In the genomic region with DNA sequence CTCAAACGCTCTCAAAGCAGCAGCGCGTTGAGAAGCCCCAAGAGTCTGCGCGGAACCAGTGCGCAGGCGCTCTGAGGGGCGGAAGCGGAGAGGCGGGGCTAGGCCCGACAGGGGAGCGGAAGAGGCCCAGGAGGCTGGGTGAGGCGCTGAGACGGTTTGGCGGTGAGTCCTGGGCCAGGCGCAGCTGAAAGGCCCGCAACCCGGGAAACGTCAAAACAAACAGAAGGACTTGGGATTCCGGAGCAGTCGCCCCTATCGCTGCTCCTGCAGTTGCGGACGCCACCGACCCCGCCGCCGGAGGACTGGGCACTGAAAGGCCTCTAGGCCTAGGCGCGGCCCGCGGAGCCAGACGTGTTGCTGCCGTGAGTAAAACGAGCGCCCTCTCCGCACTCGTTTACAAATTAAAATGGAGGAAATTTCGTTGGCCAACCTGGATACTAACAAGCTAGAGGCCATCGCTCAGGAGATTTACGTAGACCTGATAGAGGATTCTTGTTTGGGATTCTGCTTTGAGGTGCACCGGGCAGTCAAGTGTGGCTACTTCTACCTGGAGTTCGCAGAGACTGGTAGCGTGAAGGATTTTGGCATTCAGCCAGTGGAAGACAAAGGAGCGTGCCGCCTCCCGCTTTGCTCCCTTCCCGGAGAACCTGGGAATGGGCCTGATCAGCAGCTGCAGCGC, we compare ENCODE assay signal across 1 cellular context.
A peak's percentile ranks its signal among the peaks of the same experiment; 100 is the strongest.
TF ChIP-seq lines count a peak whose summit lies in the region.

A gene with protein sequence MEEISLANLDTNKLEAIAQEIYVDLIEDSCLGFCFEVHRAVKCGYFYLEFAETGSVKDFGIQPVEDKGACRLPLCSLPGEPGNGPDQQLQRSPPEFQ (plus strand): TSS at position 129 of the 679 bp plus-strand sequence. CDS start 278 bp downstream, at position 407.

TF ChIP-seq in HepG2, 621 proteins besides CTCF, POLR2A, EP300 and RAD21 (continued from another document and continues in another):
- TF ChIP-seq, protein P1, sequence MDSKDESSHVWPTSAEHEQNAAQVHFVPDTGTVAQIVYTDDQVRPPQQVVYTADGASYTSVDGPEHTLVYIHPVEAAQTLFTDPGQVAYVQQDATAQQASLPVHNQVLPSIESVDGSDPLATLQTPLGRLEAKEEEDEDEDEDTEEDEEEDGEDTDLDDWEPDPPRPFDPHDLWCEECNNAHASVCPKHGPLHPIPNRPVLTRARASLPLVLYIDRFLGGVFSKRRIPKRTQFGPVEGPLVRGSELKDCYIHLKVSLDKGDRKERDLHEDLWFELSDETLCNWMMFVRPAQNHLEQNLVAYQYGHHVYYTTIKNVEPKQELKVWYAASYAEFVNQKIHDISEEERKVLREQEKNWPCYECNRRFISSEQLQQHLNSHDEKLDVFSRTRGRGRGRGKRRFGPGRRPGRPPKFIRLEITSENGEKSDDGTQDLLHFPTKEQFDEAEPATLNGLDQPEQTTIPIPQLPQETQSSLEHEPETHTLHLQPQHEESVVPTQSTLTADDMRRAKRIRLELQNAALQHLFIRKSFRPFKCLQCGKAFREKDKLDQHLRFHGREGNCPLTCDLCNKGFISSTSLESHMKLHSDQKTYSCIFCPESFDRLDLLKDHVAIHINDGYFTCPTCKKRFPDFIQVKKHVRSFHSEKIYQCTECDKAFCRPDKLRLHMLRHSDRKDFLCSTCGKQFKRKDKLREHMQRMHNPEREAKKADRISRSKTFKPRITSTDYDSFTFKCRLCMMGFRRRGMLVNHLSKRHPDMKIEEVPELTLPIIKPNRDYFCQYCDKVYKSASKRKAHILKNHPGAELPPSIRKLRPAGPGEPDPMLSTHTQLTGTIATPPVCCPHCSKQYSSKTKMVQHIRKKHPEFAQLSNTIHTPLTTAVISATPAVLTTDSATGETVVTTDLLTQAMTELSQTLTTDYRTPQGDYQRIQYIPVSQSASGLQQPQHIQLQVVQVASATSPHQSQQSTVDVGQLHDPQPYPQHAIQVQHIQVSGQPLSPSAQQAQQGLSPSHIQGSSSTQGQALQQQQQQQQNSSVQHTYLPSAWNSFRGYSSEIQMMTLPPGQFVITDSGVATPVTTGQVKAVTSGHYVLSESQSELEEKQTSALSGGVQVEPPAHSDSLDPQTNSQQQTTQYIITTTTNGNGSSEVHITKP (CRISPR knock-in tag; IDR thresholded peaks at IDR 0.05; ENCODE audit: low read depth): peak; percentile 19; the same call in 1 of the 2 replicates
- TF ChIP-seq SKI (IDR thresholded peaks at IDR 0.05; ENCODE audit: partially characterized antibody) (peak; percentile 7), TBP (CRISPR knock-in tag; IDR thresholded peaks at IDR 0.05) (no peak), ZNF780A (CRISPR knock-in tag; IDR thresholded peaks at IDR 0.05) (no peak), ZMYM3 (CRISPR knock-in tag; IDR thresholded peaks at IDR 0.05) (no peak), RXRA (CRISPR knock-in tag; IDR thresholded peaks at IDR 0.05) (peak; percentile 46; the same call in 1 of the 2 replicates), ZC3H4 (CRISPR knock-in tag; IDR thresholded peaks at IDR 0.05; ENCODE audit: borderline replicate concordance) (no peak), ZNF460 (CRISPR knock-in tag; IDR thresholded peaks at IDR 0.05; ENCODE audit: borderline replicate concordance) (peak; percentile 25; the same call in 1 of the 2 replicates), ATM (IDR thresholded peaks at IDR 0.05; ENCODE audit: borderline replicate concordance) (no peak), JUNB (CRISPR knock-in tag; IDR thresholded peaks at IDR 0.05; ENCODE audit: borderline replicate concordance) (no peak), FOXC1 (CRISPR knock-in tag; IDR thresholded peaks at IDR 0.05; ENCODE audit: borderline replicate concordance) (peak; percentile 82; the same call in 1 of the 2 replicates), ZNF331 (CRISPR knock-in tag; IDR thresholded peaks at IDR 0.05) (peak; percentile 14; the same call in 1 of the 2 replicates), TEAD3 (CRISPR knock-in tag; optimal IDR thresholded peaks at IDR 0.05; ENCODE audit: borderline replicate concordance) (no peak), ZNF737 (CRISPR knock-in tag; IDR thresholded peaks at IDR 0.05; ENCODE audit: borderline replicate concordance) (peak; percentile 97), JARID2 (CRISPR knock-in tag; IDR thresholded peaks at IDR 0.05; ENCODE audit: insufficient replicate concordance) (no peak), ZFP62 (CRISPR knock-in tag; IDR thresholded peaks at IDR 0.05) (no peak), GZF1 (CRISPR knock-in tag; IDR thresholded peaks at IDR 0.05) (0 out of 2 replicates have a peak, but pooled peaks have one; percentile 60), RFX3 (CRISPR knock-in tag; IDR thresholded peaks at IDR 0.05) (0 out of 2 replicates have a peak, but pooled peaks have one; percentile 16), ZNF720 (CRISPR knock-in tag; IDR thresholded peaks at IDR 0.05) (no peak), SRY (CRISPR knock-in tag; IDR thresholded peaks at IDR 0.05) (peak; percentile 91), ZSCAN31 (CRISPR knock-in tag; IDR thresholded peaks at IDR 0.05; ENCODE audit: low read depth) (peak; percentile 93; the same call in 1 of the 2 replicates), ZNF768 (CRISPR knock-in tag; IDR thresholded peaks at IDR 0.05) (no peak; the same call in none of the 2 replicates), PPARG (CRISPR knock-in tag; conservative IDR thresholded peaks at IDR 0.05) (no peak), KDM1A (CRISPR knock-in tag; IDR thresholded peaks at IDR 0.05) (no peak), ZNF230 (CRISPR knock-in tag; IDR thresholded peaks at IDR 0.05) (peak; percentile 70; the same call in 1 of the 2 replicates), ZBTB3 (CRISPR knock-in tag; IDR thresholded peaks at IDR 0.05; ENCODE audit: borderline replicate concordance, low read depth) (no peak), DMAP1 (CRISPR knock-in tag; IDR thresholded peaks at IDR 0.05) (peak; percentile 87; the same call in 1 of the 2 replicates), SETDB1 (CRISPR knock-in tag; IDR thresholded peaks at IDR 0.05; ENCODE audit: borderline replicate concordance) (no peak)
- TF ChIP-seq, protein P2, sequence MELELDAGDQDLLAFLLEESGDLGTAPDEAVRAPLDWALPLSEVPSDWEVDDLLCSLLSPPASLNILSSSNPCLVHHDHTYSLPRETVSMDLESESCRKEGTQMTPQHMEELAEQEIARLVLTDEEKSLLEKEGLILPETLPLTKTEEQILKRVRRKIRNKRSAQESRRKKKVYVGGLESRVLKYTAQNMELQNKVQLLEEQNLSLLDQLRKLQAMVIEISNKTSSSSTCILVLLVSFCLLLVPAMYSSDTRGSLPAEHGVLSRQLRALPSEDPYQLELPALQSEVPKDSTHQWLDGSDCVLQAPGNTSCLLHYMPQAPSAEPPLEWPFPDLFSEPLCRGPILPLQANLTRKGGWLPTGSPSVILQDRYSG (CRISPR knock-in tag; IDR thresholded peaks at IDR 0.05): no peak
- TF ChIP-seq, protein P3, sequence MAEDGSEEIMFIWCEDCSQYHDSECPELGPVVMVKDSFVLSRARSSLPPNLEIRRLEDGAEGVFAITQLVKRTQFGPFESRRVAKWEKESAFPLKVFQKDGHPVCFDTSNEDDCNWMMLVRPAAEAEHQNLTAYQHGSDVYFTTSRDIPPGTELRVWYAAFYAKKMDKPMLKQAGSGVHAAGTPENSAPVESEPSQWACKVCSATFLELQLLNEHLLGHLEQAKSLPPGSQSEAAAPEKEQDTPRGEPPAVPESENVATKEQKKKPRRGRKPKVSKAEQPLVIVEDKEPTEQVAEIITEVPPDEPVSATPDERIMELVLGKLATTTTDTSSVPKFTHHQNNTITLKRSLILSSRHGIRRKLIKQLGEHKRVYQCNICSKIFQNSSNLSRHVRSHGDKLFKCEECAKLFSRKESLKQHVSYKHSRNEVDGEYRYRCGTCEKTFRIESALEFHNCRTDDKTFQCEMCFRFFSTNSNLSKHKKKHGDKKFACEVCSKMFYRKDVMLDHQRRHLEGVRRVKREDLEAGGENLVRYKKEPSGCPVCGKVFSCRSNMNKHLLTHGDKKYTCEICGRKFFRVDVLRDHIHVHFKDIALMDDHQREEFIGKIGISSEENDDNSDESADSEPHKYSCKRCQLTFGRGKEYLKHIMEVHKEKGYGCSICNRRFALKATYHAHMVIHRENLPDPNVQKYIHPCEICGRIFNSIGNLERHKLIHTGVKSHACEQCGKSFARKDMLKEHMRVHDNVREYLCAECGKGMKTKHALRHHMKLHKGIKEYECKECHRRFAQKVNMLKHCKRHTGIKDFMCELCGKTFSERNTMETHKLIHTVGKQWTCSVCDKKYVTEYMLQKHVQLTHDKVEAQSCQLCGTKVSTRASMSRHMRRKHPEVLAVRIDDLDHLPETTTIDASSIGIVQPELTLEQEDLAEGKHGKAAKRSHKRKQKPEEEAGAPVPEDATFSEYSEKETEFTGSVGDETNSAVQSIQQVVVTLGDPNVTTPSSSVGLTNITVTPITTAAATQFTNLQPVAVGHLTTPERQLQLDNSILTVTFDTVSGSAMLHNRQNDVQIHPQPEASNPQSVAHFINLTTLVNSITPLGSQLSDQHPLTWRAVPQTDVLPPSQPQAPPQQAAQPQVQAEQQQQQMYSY (CRISPR knock-in tag; IDR thresholded peaks at IDR 0.05): no peak
- TF ChIP-seq, protein P4, sequence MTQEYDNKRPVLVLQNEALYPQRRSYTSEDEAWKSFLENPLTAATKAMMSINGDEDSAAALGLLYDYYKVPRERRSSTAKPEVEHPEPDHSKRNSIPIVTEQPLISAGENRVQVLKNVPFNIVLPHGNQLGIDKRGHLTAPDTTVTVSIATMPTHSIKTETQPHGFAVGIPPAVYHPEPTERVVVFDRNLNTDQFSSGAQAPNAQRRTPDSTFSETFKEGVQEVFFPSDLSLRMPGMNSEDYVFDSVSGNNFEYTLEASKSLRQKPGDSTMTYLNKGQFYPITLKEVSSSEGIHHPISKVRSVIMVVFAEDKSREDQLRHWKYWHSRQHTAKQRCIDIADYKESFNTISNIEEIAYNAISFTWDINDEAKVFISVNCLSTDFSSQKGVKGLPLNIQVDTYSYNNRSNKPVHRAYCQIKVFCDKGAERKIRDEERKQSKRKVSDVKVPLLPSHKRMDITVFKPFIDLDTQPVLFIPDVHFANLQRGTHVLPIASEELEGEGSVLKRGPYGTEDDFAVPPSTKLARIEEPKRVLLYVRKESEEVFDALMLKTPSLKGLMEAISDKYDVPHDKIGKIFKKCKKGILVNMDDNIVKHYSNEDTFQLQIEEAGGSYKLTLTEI (CRISPR knock-in tag; conservative IDR thresholded peaks at IDR 0.05): no peak
- TF ChIP-seq, protein P5, sequence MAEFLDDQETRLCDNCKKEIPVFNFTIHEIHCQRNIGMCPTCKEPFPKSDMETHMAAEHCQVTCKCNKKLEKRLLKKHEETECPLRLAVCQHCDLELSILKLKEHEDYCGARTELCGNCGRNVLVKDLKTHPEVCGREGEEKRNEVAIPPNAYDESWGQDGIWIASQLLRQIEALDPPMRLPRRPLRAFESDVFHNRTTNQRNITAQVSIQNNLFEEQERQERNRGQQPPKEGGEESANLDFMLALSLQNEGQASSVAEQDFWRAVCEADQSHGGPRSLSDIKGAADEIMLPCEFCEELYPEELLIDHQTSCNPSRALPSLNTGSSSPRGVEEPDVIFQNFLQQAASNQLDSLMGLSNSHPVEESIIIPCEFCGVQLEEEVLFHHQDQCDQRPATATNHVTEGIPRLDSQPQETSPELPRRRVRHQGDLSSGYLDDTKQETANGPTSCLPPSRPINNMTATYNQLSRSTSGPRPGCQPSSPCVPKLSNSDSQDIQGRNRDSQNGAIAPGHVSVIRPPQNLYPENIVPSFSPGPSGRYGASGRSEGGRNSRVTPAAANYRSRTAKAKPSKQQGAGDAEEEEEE (CRISPR knock-in tag; IDR thresholded peaks at IDR 0.05; ENCODE audit: borderline replicate concordance): no peak
- TF ChIP-seq, protein P6, sequence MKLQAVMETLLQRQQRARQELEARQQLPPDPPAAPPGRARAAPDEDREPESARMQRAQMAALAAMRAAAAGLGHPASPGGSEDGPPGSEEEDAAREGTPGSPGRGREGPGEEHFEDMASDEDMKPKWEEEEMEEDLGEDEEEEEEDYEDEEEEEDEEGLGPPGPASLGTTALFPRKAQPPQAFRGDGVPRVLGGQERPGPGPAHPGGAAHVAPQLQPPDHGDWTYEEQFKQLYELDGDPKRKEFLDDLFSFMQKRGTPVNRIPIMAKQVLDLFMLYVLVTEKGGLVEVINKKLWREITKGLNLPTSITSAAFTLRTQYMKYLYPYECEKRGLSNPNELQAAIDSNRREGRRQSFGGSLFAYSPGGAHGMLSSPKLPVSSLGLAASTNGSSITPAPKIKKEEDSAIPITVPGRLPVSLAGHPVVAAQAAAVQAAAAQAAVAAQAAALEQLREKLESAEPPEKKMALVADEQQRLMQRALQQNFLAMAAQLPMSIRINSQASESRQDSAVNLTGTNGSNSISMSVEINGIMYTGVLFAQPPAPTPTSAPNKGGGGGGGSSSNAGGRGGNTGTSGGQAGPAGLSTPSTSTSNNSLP (IDR thresholded peaks at IDR 0.05; ENCODE audit: low read depth, low read length): no peak
- TF ChIP-seq, protein P7, sequence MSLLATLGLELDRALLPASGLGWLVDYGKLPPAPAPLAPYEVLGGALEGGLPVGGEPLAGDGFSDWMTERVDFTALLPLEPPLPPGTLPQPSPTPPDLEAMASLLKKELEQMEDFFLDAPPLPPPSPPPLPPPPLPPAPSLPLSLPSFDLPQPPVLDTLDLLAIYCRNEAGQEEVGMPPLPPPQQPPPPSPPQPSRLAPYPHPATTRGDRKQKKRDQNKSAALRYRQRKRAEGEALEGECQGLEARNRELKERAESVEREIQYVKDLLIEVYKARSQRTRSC (CRISPR knock-in tag; IDR thresholded peaks at IDR 0.05; ENCODE audit: low read depth): no peak
- TF ChIP-seq, protein P8, sequence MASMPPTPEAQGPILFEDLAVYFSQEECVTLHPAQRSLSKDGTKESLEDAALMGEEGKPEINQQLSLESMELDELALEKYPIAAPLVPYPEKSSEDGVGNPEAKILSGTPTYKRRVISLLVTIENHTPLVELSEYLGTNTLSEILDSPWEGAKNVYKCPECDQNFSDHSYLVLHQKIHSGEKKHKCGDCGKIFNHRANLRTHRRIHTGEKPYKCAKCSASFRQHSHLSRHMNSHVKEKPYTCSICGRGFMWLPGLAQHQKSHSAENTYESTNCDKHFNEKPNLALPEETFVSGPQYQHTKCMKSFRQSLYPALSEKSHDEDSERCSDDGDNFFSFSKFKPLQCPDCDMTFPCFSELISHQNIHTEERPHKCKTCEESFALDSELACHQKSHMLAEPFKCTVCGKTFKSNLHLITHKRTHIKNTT (CRISPR knock-in tag; IDR thresholded peaks at IDR 0.05): no peak
- TF ChIP-seq, protein P9, sequence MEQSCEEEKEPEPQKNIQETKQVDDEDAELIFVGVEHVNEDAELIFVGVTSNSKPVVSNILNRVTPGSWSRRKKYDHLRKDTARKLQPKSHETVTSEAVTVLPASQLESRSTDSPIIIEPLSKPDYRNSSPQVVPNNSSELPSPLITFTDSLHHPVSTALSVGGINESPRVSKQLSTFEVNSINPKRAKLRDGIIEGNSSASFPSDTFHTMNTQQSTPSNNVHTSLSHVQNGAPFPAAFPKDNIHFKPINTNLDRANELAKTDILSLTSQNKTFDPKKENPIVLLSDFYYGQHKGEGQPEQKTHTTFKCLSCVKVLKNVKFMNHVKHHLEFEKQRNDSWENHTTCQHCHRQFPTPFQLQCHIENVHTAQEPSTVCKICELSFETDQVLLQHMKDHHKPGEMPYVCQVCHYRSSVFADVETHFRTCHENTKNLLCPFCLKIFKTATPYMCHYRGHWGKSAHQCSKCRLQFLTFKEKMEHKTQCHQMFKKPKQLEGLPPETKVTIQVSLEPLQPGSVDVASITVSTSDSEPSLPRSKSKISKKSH (CRISPR knock-in tag; IDR thresholded peaks at IDR 0.05; ENCODE audit: borderline replicate concordance): peak; percentile 66; the same call in 1 of the 2 replicates
- TF ChIP-seq, protein P10, sequence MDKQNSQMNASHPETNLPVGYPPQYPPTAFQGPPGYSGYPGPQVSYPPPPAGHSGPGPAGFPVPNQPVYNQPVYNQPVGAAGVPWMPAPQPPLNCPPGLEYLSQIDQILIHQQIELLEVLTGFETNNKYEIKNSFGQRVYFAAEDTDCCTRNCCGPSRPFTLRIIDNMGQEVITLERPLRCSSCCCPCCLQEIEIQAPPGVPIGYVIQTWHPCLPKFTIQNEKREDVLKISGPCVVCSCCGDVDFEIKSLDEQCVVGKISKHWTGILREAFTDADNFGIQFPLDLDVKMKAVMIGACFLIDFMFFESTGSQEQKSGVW (CRISPR knock-in tag; IDR thresholded peaks at IDR 0.05; ENCODE audit: borderline replicate concordance): 0 out of 2 replicates have a peak, but pooled peaks have one; percentile 57
